ENCODE assay signal across 30 cellular contexts in the genomic region with DNA sequence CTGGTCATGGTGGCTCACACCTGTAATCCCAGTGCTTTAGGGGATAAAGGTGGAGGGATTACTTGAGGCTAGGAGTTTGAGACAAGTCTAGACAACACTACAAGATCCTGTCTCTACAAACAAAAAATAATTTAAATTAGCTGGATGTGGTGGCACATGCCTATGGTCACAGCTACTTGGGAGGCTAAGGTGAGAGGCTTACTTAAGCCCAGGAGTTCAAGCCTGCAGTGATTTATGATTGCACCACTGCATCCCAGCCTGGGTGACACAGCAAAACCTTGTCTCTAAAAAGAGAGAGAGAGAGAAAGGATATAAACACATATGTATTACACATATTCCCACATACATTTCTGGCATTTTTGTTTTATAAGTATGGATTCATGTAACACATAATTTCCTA.
"Had no signal": no experiment of that assay in that cellular context is flagged by ENCODE, and none has a peak within 500 bp of the region (broad histone marks: within the 10 kb centered on the region; RNA-seq: fewer than 3 reads in every experiment).

No MANE protein-coding gene starts in this region.

- H3K4me3 ChIP-seq: cardiac muscle cell, colonic mucosa, esophagus muscularis mucosa had no signal

- H3K9me3 Mint-ChIP-seq: activated CD4-positive, alpha-beta memory T cell treated with anti-CD3 and anti-CD28 coated beads for 36 hours; activated CD4-positive, alpha-beta T cell treated with anti-CD3 and anti-CD28 coated beads, Interleukin-2, amount 10 ng/mL, durations not matched to agents 24 days and 14 days; activated T-cell treated with anti-CD3 and anti-CD28 coated beads, Interleukin-2, amount 50 U/mL, for 24 hours; activated T-cell treated with anti-CD3 and anti-CD28 coated beads, Interleukin-2, amount 50 U/mL, for 72 hours had no signal

- H3K4me1 Mint-ChIP-seq: activated CD4-positive, alpha-beta T cell treated with anti-CD3 and anti-CD28 coated beads for 36 hours; activated CD4-positive, alpha-beta T cell treated with anti-CD3 and anti-CD28 coated beads, Interleukin-2, amount 10 ng/mL, durations not matched to agents 24 days and 14 days had no signal

- ATAC-seq: activated CD4-positive, alpha-beta T cell treated with anti-CD3 and anti-CD28 coated beads for 36 hours; activated CD8-positive, alpha-beta T cell treated with anti-CD3 and anti-CD28 coated beads, Interleukin-2, amount 10 ng/mL, durations not matched to agents 7 days and 5 days; activated T-cell treated with anti-CD3 and anti-CD28 coated beads, Interleukin-2, amount 50 U/mL, for 72 hours had no signal

- H3K4me3 Mint-ChIP-seq: activated CD4-positive, alpha-beta memory T cell treated with anti-CD3 and anti-CD28 coated beads for 36 hours; activated CD4-positive, alpha-beta T cell treated with anti-CD3 and anti-CD28 coated beads for 36 hours; activated CD4-positive, alpha-beta T cell treated with anti-CD3 and anti-CD28 coated beads, Interleukin-2, amount 10 ng/mL, durations not matched to agents 24 days and 14 days; activated CD8-positive, alpha-beta T cell treated with anti-CD3 and anti-CD28 coated beads, Interleukin-2, amount 10 ng/mL, durations not matched to agents 7 days and 5 days; activated naive CD8-positive, alpha-beta T cell; activated T-cell treated with anti-CD3 and anti-CD28 coated beads, Interleukin-2, amount 50 U/mL, for 24 hours; activated T-cell treated with anti-CD3 and anti-CD28 coated beads, Interleukin-2, amount 50 U/mL, for 72 hours had no signal

- H3K27me3 ChIP-seq: brain microvascular endothelial cell, cardiac muscle cell, colonic mucosa, esophagus muscularis mucosa had no signal

- H3K4me1 ChIP-seq: colonic mucosa had no signal

- H3K27ac Mint-ChIP-seq: activated CD4-positive, alpha-beta memory T cell treated with anti-CD3 and anti-CD28 coated beads for 36 hours; activated CD4-positive, alpha-beta T cell treated with anti-CD3 and anti-CD28 coated beads for 36 hours; activated CD4-positive, alpha-beta T cell treated with anti-CD3 and anti-CD28 coated beads, Interleukin-2, amount 10 ng/mL, durations not matched to agents 24 days and 14 days; activated CD8-positive, alpha-beta T cell treated with anti-CD3 and anti-CD28 coated beads, Interleukin-2, amount 10 ng/mL, durations not matched to agents 7 days and 5 days; activated naive CD8-positive, alpha-beta T cell; activated T-cell treated with anti-CD3 and anti-CD28 coated beads, Interleukin-2, amount 50 U/mL, for 24 hours; activated T-cell treated with anti-CD3 and anti-CD28 coated beads, Interleukin-2, amount 50 U/mL, for 72 hours had no signal

- H3K27ac ChIP-seq: brain microvascular endothelial cell, cardiac muscle cell, colonic mucosa, esophagus muscularis mucosa had no signal

- FAIRE-seq: astrocyte, endometrium, endothelial cell of umbilical vein had no signal

- H3K36me3 Mint-ChIP-seq: activated CD4-positive, alpha-beta memory T cell treated with anti-CD3 and anti-CD28 coated beads for 36 hours; activated naive CD8-positive, alpha-beta T cell had no signal

- DNase-seq: activated CD4-positive, alpha-beta memory T cell treated with anti-CD3 and anti-CD28 coated beads for 36 hours; activated CD4-positive, alpha-beta T cell treated with anti-CD3 and anti-CD28 coated beads for 36 hours; activated CD4-positive, alpha-beta T cell treated with anti-CD3 and anti-CD28 coated beads, Interleukin-2, amount 10 ng/mL, durations not matched to agents 24 days and 14 days; activated CD4-positive, CD25-positive, alpha-beta regulatory T cell; activated CD4-positive, CD25-positive, alpha-beta regulatory T cell treated with anti-CD3 and anti-CD28 coated beads, Interleukin-2, amount 50 U/mL, for 72 hours; activated CD8-positive, alpha-beta memory T cell treated with anti-CD3 and anti-CD28 coated beads, Interleukin-2, amount 50 U/mL, for 48 hours; activated CD8-positive, alpha-beta T cell treated with anti-CD3 and anti-CD28 coated beads, Interleukin-2, amount 10 ng/mL, durations not matched to agents 7 days and 5 days; activated effector memory CD4-positive, alpha-beta T cell treated with Interleukin-2 at 50 U/mL for 16 hours; activated gamma-delta T cell treated with Interleukin-2 at 50 U/mL for 16 hours; activated naive CD4-positive, alpha-beta T cell treated with anti-CD3 and anti-CD28 coated beads, Interleukin-2, amount 50 U/mL, for 16 hours; activated naive CD4-positive, alpha-beta T cell treated with Interleukin-2 at 50 U/mL for 16 hours; activated T-cell treated with anti-CD3 and anti-CD28 coated beads for 4 hours; activated T-cell treated with anti-CD3 and anti-CD28 coated beads, Interleukin-2, amount 50 U/mL, for 24 hours; activated T-cell treated with anti-CD3 and anti-CD28 coated beads, Interleukin-2, amount 50 U/mL, for 72 hours; amniotic stem cell; anterior cingulate cortex; brain microvascular endothelial cell; central memory CD4-positive, alpha-beta T cell; cerebellar nuclear complex; colonic mucosa; effector CD8-positive, alpha-beta T cell; head of caudate nucleus; hippocampal formation; T-helper 2 cell had no signal
